In genomic region chr2:39359453-39360038, GRCh38 we compare ENCODE assay signal across 1 cellular context.
TF ChIP-seq lines count a peak whose summit lies in the region.

No MANE protein-coding gene starts in this region.

TF ChIP-seq in GM23338, 12 proteins besides CTCF, POLR2A, EP300 and RAD21 (continued from another document):
- TF ChIP-seq REST (IDR thresholded peaks at IDR 0.05; ENCODE audit: unreplicated experiment): no peak
- TF ChIP-seq ETS1 (IDR thresholded peaks at IDR 0.05): no peak
- TF ChIP-seq NANOG (IDR thresholded peaks at IDR 0.05; ENCODE audit: borderline replicate concordance): no peak
- no peak for TF ChIP-seq ZNF331 (CRISPR knock-in tag; IDR thresholded peaks at IDR 0.05; ENCODE audit: low read depth)
- TF ChIP-seq POLR2AphosphoS5 (IDR thresholded peaks at IDR 0.05; ENCODE audit: low read depth): no peak
- no peak for TF ChIP-seq ZNF462 (CRISPR knock-in tag; IDR thresholded peaks at IDR 0.05)
